Comparison of ENCODE assay signal across 15 cellular contexts in the genomic region with DNA sequence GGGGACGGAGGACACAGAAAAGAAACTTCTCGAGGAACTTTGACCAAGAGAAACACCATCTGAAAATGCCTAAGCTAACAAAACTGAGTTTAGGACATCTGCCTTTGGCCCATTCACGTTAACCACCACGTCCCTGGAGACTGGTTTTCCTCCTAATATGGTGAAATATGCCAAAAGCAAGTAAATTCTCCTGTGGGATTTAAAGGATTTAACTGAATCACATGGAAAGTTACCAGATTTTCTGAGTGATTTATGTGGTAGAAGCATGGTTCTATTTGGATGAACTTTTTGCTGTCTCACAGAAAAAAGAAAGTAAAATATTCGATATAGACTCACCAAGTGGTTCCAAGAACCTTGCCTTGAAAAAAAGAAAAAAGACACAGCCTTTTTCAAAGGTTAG. TPM values are rescaled to one million over a fixed set of nuclear protein-coding genes. Genes with fewer than 3 reads are reported as not detected.
DNase-seq lines count a peak whose midpoint lies in the region; ATAC-seq and TF ChIP-seq lines count a peak whose summit lies in the region.
"Had no signal": no experiment of that assay in that cellular context is flagged by ENCODE, and none has a peak within 500 bp of the region (broad histone marks: within the 10 kb centered on the region; RNA-seq: fewer than 3 reads in every experiment).

No MANE protein-coding gene starts in this region.

- no peaks in the 10 kb centered on the region for H3K4me1 Mint-ChIP-seq in activated CD4-positive, alpha-beta memory T cell treated with anti-CD3 and anti-CD28 coated beads for 36 hours (ENCODE audit: low read depth)

- ATAC-seq in gastroesophageal sphincter (peak; percentile 39), HG03039 (IDR thresholded peaks at IDR 0.05; ENCODE audit: unreplicated experiment) (no peak)
- ATAC-seq: WTC11 had no signal

- no peaks in the 10 kb centered on the region for H3K9me3 Mint-ChIP-seq in activated CD4-positive, alpha-beta memory T cell treated with anti-CD3 and anti-CD28 coated beads for 36 hours
- H3K9me3 Mint-ChIP-seq: stimulated activated naive CD8-positive, alpha-beta T cell treated with anti-CD3 and anti-CD28 coated beads, Interleukin-15, Interleukin-2, amounts not matched to agents 100 ng/mL and 50 ng/mL, for 24 hours; WTC11 had no signal

- no peak for TF ChIP-seq POLR2A in gastroesophageal sphincter (IDR thresholded peaks at IDR 0.05)

- CTCF ChIA-PET in activated CD4-positive, alpha-beta memory T cell treated with anti-CD3 and anti-CD28 coated beads for 36 hours (lab: Charles Lee) = interaction anchor here (0.7 kb wide), 1 partner anchor 21 kb away, joined by 3 read pairs; no protein-coding TSS in a partner anchor

- H3K4me3 Mint-ChIP-seq in activated CD4-positive, alpha-beta memory T cell treated with anti-CD3 and anti-CD28 coated beads for 36 hours = no peak overlapping the region
- H3K4me3 Mint-ChIP-seq: stimulated activated naive CD8-positive, alpha-beta T cell treated with anti-CD3 and anti-CD28 coated beads, Interleukin-15, Interleukin-2, amounts not matched to agents 100 ng/mL and 50 ng/mL, for 24 hours; WTC11 had no signal

- H3K4me3 ChIP-seq in adipocyte (ENCODE audit: low read length) (peak overlapping the region; percentile 62), gastroesophageal sphincter (no peak overlapping the region)
- H3K4me3 ChIP-seq: adrenal gland, prostate gland had no signal

- H3K27ac Mint-ChIP-seq in activated CD4-positive, alpha-beta memory T cell treated with anti-CD3 and anti-CD28 coated beads for 36 hours = no peak overlapping the region
- H3K27ac Mint-ChIP-seq: stimulated activated naive CD8-positive, alpha-beta T cell treated with anti-CD3 and anti-CD28 coated beads, Interleukin-15, Interleukin-2, amounts not matched to agents 100 ng/mL and 50 ng/mL, for 24 hours; WTC11 had no signal

- 48 to 63% methylated on average over 3 to 5 of the region's 5 CpGs for WGBS in gastroesophageal sphincter (ENCODE audit: low coverage in 1 of 2), 2 donors

- no peaks in the 10 kb centered on the region for H3K36me3 Mint-ChIP-seq in activated CD4-positive, alpha-beta memory T cell treated with anti-CD3 and anti-CD28 coated beads for 36 hours
- H3K36me3 Mint-ChIP-seq: WTC11 had no signal

- no peaks in the 10 kb centered on the region for H3K36me3 ChIP-seq in adipocyte (ENCODE audit: control insufficient read depth, insufficient read depth, low read length, severe bottlenecking)
- H3K36me3 ChIP-seq in gastroesophageal sphincter = no peaks in the 10 kb centered on the region
- H3K36me3 ChIP-seq: adrenal gland, prostate gland had no signal

- POLR2A ChIA-PET in activated CD4-positive, alpha-beta memory T cell treated with anti-CD3 and anti-CD28 coated beads for 36 hours (lab: Charles Lee) = no interaction called here

- TF ChIP-seq CTCF in gastroesophageal sphincter (IDR thresholded peaks at IDR 0.05) = no peak

- DNase-seq in GM04503 (ENCODE audit: low read depth) (peak; percentile 94), adipocyte (ENCODE audit: low read depth) (peak; percentile 49), stromal cell of bone marrow (ENCODE audit: low read depth) (peak; percentile 96), COLO829 (ENCODE audit: low spot score) (no peak)
- DNase-seq in activated CD4-positive, alpha-beta memory T cell treated with anti-CD3 and anti-CD28 coated beads for 36 hours = no peak
- DNase-seq in activated CD8-positive, alpha-beta memory T cell treated with anti-CD3 and anti-CD28 coated beads for 24 hours = no peak
- DNase-seq: activated CD8-positive, alpha-beta memory T cell treated with anti-CD3 and anti-CD28 coated beads, Interleukin-2, amount 50 U/mL, for 48 hours; NCI-H1105 treated with DMSO at 0.1 percent for 48 hours; NCI-H526 treated with DMSO at 0.1 percent for 48 hours had no signal

- peaks cover 49% of the 10 kb centered on the region for H3K4me1 ChIP-seq in adipocyte (ENCODE audit: control insufficient read depth, insufficient read depth, low read length)
- peaks cover 0 to 7% (median 0%) of the 10 kb centered on the region in 3 donors for H3K4me1 ChIP-seq in gastroesophageal sphincter
- H3K4me1 ChIP-seq: prostate gland had no signal

- no peaks in the 10 kb centered on the region for H3K9me3 ChIP-seq in adipocyte (ENCODE audit: control insufficient read depth, low read length)
- no peaks in the 10 kb centered on the region for H3K9me3 ChIP-seq in gastroesophageal sphincter
- H3K9me3 ChIP-seq: adrenal gland, prostate gland had no signal

- H3K9ac ChIP-seq in adipocyte (ENCODE audit: low read length) = peak overlapping the region; percentile 86

- intact Hi-C loops in activated CD4-positive, alpha-beta memory T cell treated with anti-CD3 and anti-CD28 coated beads for 36 hours (cut with micrococcal nuclease) = no loop called here

- no peak for TF ChIP-seq EP300 in gastroesophageal sphincter (IDR thresholded peaks at IDR 0.05)

- H3K27me3 Mint-ChIP-seq in activated CD4-positive, alpha-beta memory T cell treated with anti-CD3 and anti-CD28 coated beads for 36 hours = no peaks in the 10 kb centered on the region

- no peak overlapping the region for H3K27ac ChIP-seq in gastroesophageal sphincter
- H3K27ac ChIP-seq: adrenal gland, prostate gland had no signal

- H3K27me3 ChIP-seq in adipocyte (replicated peaks; ENCODE audit: control insufficient read depth, insufficient read depth, low read length) = no peaks in the 10 kb centered on the region
- H3K27me3 ChIP-seq in gastroesophageal sphincter = no peaks in the 10 kb centered on the region
- H3K27me3 ChIP-seq: adrenal gland had no signal

RNA-seq across cellular contexts. Expression of a gene that starts 30.4 kb away (rescaled TPM):
- total RNA-seq in gastroesophageal sphincter = 10 to 100 TPM in 2 of 4 donors, 1 to 10 TPM in 2; 1.0 to 22.5 (median 12.0) TPM
- not detected for total RNA-seq in activated CD4-positive, alpha-beta memory T cell treated with anti-CD3 and anti-CD28 coated beads for 36 hours

Comparison
In these comparisons a context has a peak if more than half of its experiments do, and no peak if none do; other contexts are left out.
1. DNase-seq: peak in GM04503 (single experiment), adipocyte (single experiment) and stromal cell of bone marrow (single experiment); none in activated CD4-positive, alpha-beta memory T cell treated with anti-CD3 and anti-CD28 coated beads for 36 hours (single experiment), COLO829 (single experiment) and activated CD8-positive, alpha-beta memory T cell treated with anti-CD3 and anti-CD28 coated beads for 24 hours (single experiment).